Comparison of ENCODE assay signal across 18 cellular contexts in the genomic region with DNA sequence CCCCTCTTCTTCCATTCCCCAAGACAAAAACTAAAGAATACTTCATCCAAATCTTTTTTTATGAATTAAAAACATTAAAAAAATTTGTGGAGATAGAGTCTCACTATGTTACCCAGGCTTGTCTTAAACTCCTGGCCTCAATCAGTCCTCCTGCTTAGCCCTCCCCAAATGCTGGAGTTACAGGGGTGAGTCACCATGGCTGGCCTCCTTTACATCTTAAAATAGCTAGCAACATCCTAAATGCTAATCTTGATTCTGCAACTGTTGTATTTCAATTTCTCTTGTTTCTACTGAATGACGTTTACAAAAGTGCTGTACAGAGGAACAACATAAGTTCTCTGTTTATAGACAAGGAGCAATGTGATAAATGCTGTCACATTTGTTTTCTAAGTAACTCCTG.
"Had no signal": no experiment of that assay in that cellular context is flagged by ENCODE, and none has a peak within 500 bp of the region (broad histone marks: within the 10 kb centered on the region; RNA-seq: fewer than 3 reads in every experiment).

No MANE protein-coding gene starts in this region.

- H3K4me1 ChIP-seq: breast epithelium, gastrocnemius medialis, heart left ventricle, right atrium auricular region had no signal

- H3K27ac ChIP-seq: ascending aorta, breast epithelium, dorsolateral prefrontal cortex, gastrocnemius medialis, heart left ventricle, right atrium auricular region had no signal

- H3K4me1 Mint-ChIP-seq: activated naive CD8-positive, alpha-beta T cell treated with anti-CD3 and anti-CD28 coated beads, Interleukin-2, amount 50 U/mL, for 24 hours; activated T-helper 17 cell treated with anti-CD3 and anti-CD28 coated beads, Interleukin-2, amount 50 U/mL, for 72 hours; immature natural killer cell; nephron progenitor cell; T-cell had no signal

- H3K36me3 ChIP-seq: ascending aorta, breast epithelium, gastrocnemius medialis, heart left ventricle, right atrium auricular region had no signal

- ATAC-seq: activated naive CD8-positive, alpha-beta T cell treated with anti-CD3 and anti-CD28 coated beads, Interleukin-2, amount 50 U/mL, for 24 hours; activated T-helper 17 cell treated with anti-CD3 and anti-CD28 coated beads, Interleukin-2, amount 50 U/mL, for 72 hours; gastrocnemius medialis; heart left ventricle; stimulated activated naive CD8-positive, alpha-beta T cell treated with anti-CD3 and anti-CD28 coated beads, Interleukin-15, Interleukin-2, amounts not matched to agents 100 U/mL and 50 U/mL, for 24 hours; T-cell had no signal

- H3K36me3 Mint-ChIP-seq: T-cell had no signal

- H3K4me3 ChIP-seq: ascending aorta, breast epithelium, dorsolateral prefrontal cortex, gastrocnemius medialis, heart left ventricle, right atrium auricular region had no signal

- H3K9me3 Mint-ChIP-seq: activated naive CD4-positive, alpha-beta T cell treated with anti-CD3 and anti-CD28 coated beads for 36 hours; activated naive CD8-positive, alpha-beta T cell treated with anti-CD3 and anti-CD28 coated beads, Interleukin-2, amount 50 U/mL, for 24 hours; nephron progenitor cell had no signal

- H3K9me3 ChIP-seq: ascending aorta, breast epithelium, gastrocnemius medialis, right atrium auricular region had no signal

- H3K27ac Mint-ChIP-seq: activated naive CD4-positive, alpha-beta T cell treated with anti-CD3 and anti-CD28 coated beads for 36 hours; activated naive CD8-positive, alpha-beta T cell treated with anti-CD3 and anti-CD28 coated beads, Interleukin-2, amount 50 U/mL, for 24 hours; activated T-helper 17 cell treated with anti-CD3 and anti-CD28 coated beads, Interleukin-2, amount 50 U/mL, for 72 hours; immature natural killer cell; nephron progenitor cell; T-cell had no signal

- H3K27me3 ChIP-seq: ascending aorta, breast epithelium, dorsolateral prefrontal cortex, gastrocnemius medialis, heart left ventricle, right atrium auricular region had no signal

- H3K27me3 Mint-ChIP-seq: activated naive CD8-positive, alpha-beta T cell treated with anti-CD3 and anti-CD28 coated beads, Interleukin-2, amount 50 U/mL, for 24 hours; activated T-helper 17 cell treated with anti-CD3 and anti-CD28 coated beads, Interleukin-2, amount 50 U/mL, for 72 hours; T-cell had no signal

- DNase-seq: activated CD4-positive, alpha-beta T cell treated with anti-CD3 and anti-CD28 coated beads, Interleukin-2, amount 50 U/mL, for 4 hours; activated CD4-positive, CD25-positive, alpha-beta regulatory T cell treated with anti-CD3 and anti-CD28 coated beads, Interleukin-2, amount 50 U/mL, for 72 hours; activated naive CD4-positive, alpha-beta T cell treated with anti-CD3 and anti-CD28 coated beads for 36 hours; activated naive CD8-positive, alpha-beta T cell treated with anti-CD3 and anti-CD28 coated beads, Interleukin-2, amount 50 U/mL, for 24 hours; dorsolateral prefrontal cortex; gastrocnemius medialis; heart left ventricle; immature natural killer cell; nephron progenitor cell; occipital lobe; stimulated activated naive CD8-positive, alpha-beta T cell treated with anti-CD3 and anti-CD28 coated beads, Interleukin-15, Interleukin-2, amounts not matched to agents 100 U/mL and 50 U/mL, for 24 hours; T-cell; T-helper 9 cell; trophoblast cell had no signal

- H3K4me3 Mint-ChIP-seq: activated naive CD4-positive, alpha-beta T cell treated with anti-CD3 and anti-CD28 coated beads for 36 hours; activated naive CD8-positive, alpha-beta T cell treated with anti-CD3 and anti-CD28 coated beads, Interleukin-2, amount 50 U/mL, for 24 hours; activated T-helper 17 cell treated with anti-CD3 and anti-CD28 coated beads, Interleukin-2, amount 50 U/mL, for 72 hours; immature natural killer cell; nephron progenitor cell; T-cell had no signal
